Comparison of ENCODE assay signal across 9 cellular contexts in the genomic region with DNA sequence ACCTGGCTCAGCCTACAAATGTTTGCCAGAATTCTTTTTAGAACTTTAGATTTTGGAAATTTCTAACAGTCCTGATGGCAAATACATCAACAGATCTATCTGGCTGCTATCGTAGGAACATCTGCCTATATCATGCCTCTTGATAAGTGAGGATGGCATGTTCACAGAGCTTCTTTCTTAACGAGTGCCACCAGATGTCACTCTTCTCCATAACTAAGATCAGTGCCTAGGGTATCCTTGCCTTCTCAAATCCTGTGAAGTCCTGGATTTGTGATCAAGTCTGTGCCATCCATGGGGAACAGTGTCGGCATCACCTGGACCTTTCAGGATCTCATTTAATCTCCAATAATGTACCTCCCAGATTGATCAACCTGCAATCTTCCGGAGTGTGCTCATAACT. TPM values are rescaled to one million over a fixed set of nuclear protein-coding genes. Genes with fewer than 3 reads are reported as not detected.
DNase-seq lines count a peak whose midpoint lies in the region; ATAC-seq and TF ChIP-seq lines count a peak whose summit lies in the region.
"Had no signal": no experiment of that assay in that cellular context is flagged by ENCODE, and none has a peak within 500 bp of the region (broad histone marks: within the 10 kb centered on the region; RNA-seq: fewer than 3 reads in every experiment).

No MANE protein-coding gene starts in this region.

- no peak overlapping the region for H3K4me3 ChIP-seq in AG09309 (ENCODE audit: control insufficient read depth, low read depth, low read length)
- H3K4me3 ChIP-seq in Peyer's patch: no peak overlapping the region
- no peak overlapping the region for H3K4me3 ChIP-seq in tibial nerve
- H3K4me3 ChIP-seq in testis: no peak overlapping the region
- H3K4me3 ChIP-seq in CD8-positive, alpha-beta memory T cell (ENCODE audit: low read length): no peak overlapping the region

- H3K4me1 ChIP-seq in Peyer's patch (no peaks in the 10 kb centered on the region), tibial nerve (no peaks in the 10 kb centered on the region), testis (no peaks in the 10 kb centered on the region)
- H3K4me1 ChIP-seq in CD8-positive, alpha-beta memory T cell (ENCODE audit: insufficient read depth, low read length): no peaks in the 10 kb centered on the region

- TF ChIP-seq POLR2A in Peyer's patch (IDR thresholded peaks at IDR 0.05) (no peak), tibial nerve (IDR thresholded peaks at IDR 0.05) (no peak), testis (IDR thresholded peaks at IDR 0.05) (no peak)

- no peak for TF ChIP-seq EP300 in tibial nerve (IDR thresholded peaks at IDR 0.05)

- WGBS in tibial nerve, 2 donors: 37 to 49% methylated on average over 4 of the region's 4 CpGs
- 48% methylated on average over 4 of the region's 4 CpGs for WGBS in testis, 2 donors

- CTCF ChIA-PET in CD8-positive, alpha-beta memory T cell (lab: Charles Lee): no interaction called here

- no peak overlapping the region for H3K27ac Mint-ChIP-seq in T-helper 17 cell
- no peak overlapping the region for H3K27ac Mint-ChIP-seq in CD8-positive, alpha-beta memory T cell
- H3K27ac Mint-ChIP-seq: stimulated activated naive CD8-positive, alpha-beta T cell treated with anti-CD3 and anti-CD28 coated beads, Interleukin-15, Interleukin-2, amounts not matched to agents 100 ng/mL and 50 ng/mL, for 24 hours had no signal

- H3K36me3 ChIP-seq in Peyer's patch (no peaks in the 10 kb centered on the region), tibial nerve (no peaks in the 10 kb centered on the region), testis (ENCODE audit: low read depth, missing control alignments) (no peaks in the 10 kb centered on the region)
- no peaks in the 10 kb centered on the region for H3K36me3 ChIP-seq in CD8-positive, alpha-beta memory T cell (ENCODE audit: insufficient read depth, low read length)

- no peaks in the 10 kb centered on the region for H3K4me1 Mint-ChIP-seq in T-helper 17 cell
- H3K4me1 Mint-ChIP-seq in CD8-positive, alpha-beta memory T cell: no peaks in the 10 kb centered on the region

- no peak overlapping the region for H3K27ac ChIP-seq in Peyer's patch
- H3K27ac ChIP-seq in tibial nerve: no peak overlapping the region
- H3K27ac ChIP-seq in testis: no peak overlapping the region
- H3K27ac ChIP-seq in CD8-positive, alpha-beta memory T cell (ENCODE audit: low read depth, low read length): no peak overlapping the region

- POLR2A ChIA-PET in CD8-positive, alpha-beta memory T cell (lab: Charles Lee): no interaction called here

- no peak for ATAC-seq in T-helper 17 cell

- intact Hi-C loops in testis (cut with DNase I; ENCODE audit: low total_unique reads): no loop called here

- H3K9me3 Mint-ChIP-seq in CD8-positive, alpha-beta memory T cell: peaks cover 0 to 1% (median 0%) of the 10 kb centered on the region in 5 donors
- H3K9me3 Mint-ChIP-seq: stimulated activated naive CD8-positive, alpha-beta T cell treated with anti-CD3 and anti-CD28 coated beads, Interleukin-15, Interleukin-2, amounts not matched to agents 100 ng/mL and 50 ng/mL, for 24 hours had no signal

- peaks cover 39% of the 10 kb centered on the region for H3K27me3 Mint-ChIP-seq in T-helper 17 cell
- peaks cover 0 to 30% of the 10 kb centered on the region in 2 donors for H3K27me3 Mint-ChIP-seq in CD8-positive, alpha-beta memory T cell

- H3K9me3 ChIP-seq in Peyer's patch (no peaks in the 10 kb centered on the region), tibial nerve (no peaks in the 10 kb centered on the region), T-helper 17 cell (ENCODE audit: control insufficient read depth, low read length, poor library complexity, severe bottlenecking) (no peaks in the 10 kb centered on the region), testis (no peaks in the 10 kb centered on the region)
- H3K9me3 ChIP-seq in CD8-positive, alpha-beta memory T cell (ENCODE audit: low read length): no peaks in the 10 kb centered on the region

- no peaks in the 10 kb centered on the region for H3K36me3 Mint-ChIP-seq in T-helper 17 cell (ENCODE audit: low read depth)
- peaks cover 0 to 2% (median 0%) of the 10 kb centered on the region in 3 donors for H3K36me3 Mint-ChIP-seq in CD8-positive, alpha-beta memory T cell

- H3K4me3 Mint-ChIP-seq in T-helper 17 cell: no peak overlapping the region
- H3K4me3 Mint-ChIP-seq in CD8-positive, alpha-beta memory T cell: no peak overlapping the region
- H3K4me3 Mint-ChIP-seq: stimulated activated naive CD8-positive, alpha-beta T cell treated with anti-CD3 and anti-CD28 coated beads, Interleukin-15, Interleukin-2, amounts not matched to agents 100 ng/mL and 50 ng/mL, for 24 hours had no signal

- H3K27me3 ChIP-seq in Peyer's patch (no peaks in the 10 kb centered on the region), tibial nerve (no peaks in the 10 kb centered on the region), testis (no peaks in the 10 kb centered on the region)
- H3K27me3 ChIP-seq in CD8-positive, alpha-beta memory T cell (ENCODE audit: insufficient read depth, low read length, poor library complexity, severe bottlenecking): no peaks in the 10 kb centered on the region

- peak; percentile 13 for DNase-seq in AG09309 (ENCODE audit: low read depth)
- DNase-seq in H4 (ENCODE audit: low spot score): peak; percentile 4
- DNase-seq in Peyer's patch: no peak
- DNase-seq in germinal center (ENCODE audit: low spot score): peak; percentile 14
- no peak for DNase-seq in tibial nerve (ENCODE audit: low spot score in 2 of 2)
- DNase-seq in T-helper 17 cell: no peak
- no peak for DNase-seq in testis
- DNase-seq in CD8-positive, alpha-beta memory T cell: no peak

- TF ChIP-seq CTCF in AG09309 (IDR thresholded peaks at IDR 0.05; ENCODE audit: control insufficient read depth, insufficient read depth, low read depth, low read length, missing control alignments): peak; percentile 52
- TF ChIP-seq CTCF in Peyer's patch (IDR thresholded peaks at IDR 0.05): peak in 4 of 6 experiments; percentile 25 to 43 (median 40)
- TF ChIP-seq CTCF in tibial nerve (IDR thresholded peaks at IDR 0.05): peak in 4 of 5 experiments; percentile 6 to 24 (median 12)
- TF ChIP-seq CTCF in testis (IDR thresholded peaks at IDR 0.05): peak in 1 of 3 experiments; percentile 6

RNA-seq across cellular contexts. Expression of a gene that starts 36.5 kb away (rescaled TPM):
- not detected in 2 replicates for total RNA-seq in H4 (2014; rRNA removed; shearing (Covaris generic))
- total RNA-seq in Peyer's patch: not detected
- total RNA-seq in tibial nerve: not detected
- total RNA-seq in T-helper 17 cell: not detected
- total RNA-seq in testis: under 1 TPM in 1 of 2 donors, not detected in 1; 0.25 TPM
- 0.22 TPM for polyA plus RNA-seq in testis (ENCODE audit: insufficient read depth, low read depth, low replicate concordance)
- total RNA-seq in CD8-positive, alpha-beta memory T cell: not detected
- polyA plus RNA-seq in CD8-positive, alpha-beta memory T cell: not detected

RNA-seq across cellular contexts. Expression of a gene that starts 58.1 kb away (rescaled TPM):
- total RNA-seq in H4 (2014; rRNA removed; shearing (Covaris generic)): not detected in 2 replicates
- total RNA-seq in Peyer's patch: 10 to 100 TPM in 1 of 4 donors, 1 to 10 TPM in 1, under 1 TPM in 1, not detected in 1; 0.47 to 97.4 (median 6.2) TPM
- not detected for total RNA-seq in tibial nerve
- total RNA-seq in T-helper 17 cell: 10 to 100 TPM in 1 of 2 donors, 1 to 10 TPM in 1; 1.0 to 22.4 TPM
- under 1 TPM in 1 of 2 donors, not detected in 1; 0.37 TPM for total RNA-seq in testis
- 0.80 TPM for polyA plus RNA-seq in testis (ENCODE audit: insufficient read depth, low read depth, low replicate concordance)
- total RNA-seq in CD8-positive, alpha-beta memory T cell: not detected
- 0.54 TPM for polyA plus RNA-seq in CD8-positive, alpha-beta memory T cell

Comparison
In these comparisons a context has a peak if more than half of its experiments do, and no peak if none do; other contexts are left out.
1. DNase-seq: peak in AG09309 (single experiment), H4 (single experiment) and germinal center (single experiment); none in Peyer's patch (0 of 3), tibial nerve (0 of 2), T-helper 17 cell (0 of 3), testis (single experiment) and CD8-positive, alpha-beta memory T cell (0 of 5).